In the genomic region with DNA sequence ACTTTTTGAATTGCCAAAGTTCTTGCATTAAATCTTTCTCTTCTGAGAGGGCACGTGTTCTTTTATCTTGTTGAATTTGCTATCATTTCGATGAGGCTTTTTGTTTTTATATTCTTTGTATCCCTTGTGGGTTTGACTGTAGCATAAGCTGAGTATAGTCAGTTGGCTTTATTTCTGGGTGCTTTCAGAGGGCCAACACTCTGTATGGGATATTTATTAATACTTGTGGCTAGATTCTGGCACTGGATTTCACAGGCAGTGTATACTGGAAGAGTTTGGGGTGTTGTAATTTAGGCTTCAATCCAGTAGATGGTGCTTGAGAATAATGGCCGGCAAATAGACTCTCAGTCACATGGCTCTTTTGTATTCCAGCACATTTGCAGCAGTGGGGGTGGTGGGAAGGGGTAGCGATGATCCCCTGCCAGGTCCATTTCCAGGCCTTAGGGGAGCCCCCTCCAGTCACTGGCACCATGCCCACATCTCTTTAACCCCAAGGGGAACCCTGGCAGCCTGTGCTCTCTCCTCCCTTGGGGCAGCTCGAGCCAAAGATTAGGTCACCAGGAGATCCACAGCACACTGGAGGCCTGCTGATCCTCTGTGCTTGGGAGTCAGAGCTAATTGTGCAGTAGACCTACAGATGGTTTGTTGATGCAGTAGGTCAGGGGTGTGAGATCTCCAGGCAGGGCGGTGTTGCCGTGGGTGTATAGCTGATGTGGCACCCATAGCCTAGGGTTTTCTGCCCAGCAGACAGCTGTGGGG, we compare ENCODE assay signal across 8 cellular contexts.
DNase-seq lines count a peak whose midpoint lies in the region; ATAC-seq and TF ChIP-seq lines count a peak whose summit lies in the region.

No MANE protein-coding gene starts in this region.

- no peaks in the 10 kb centered on the region for H3K27me3 ChIP-seq in Caco-2 (replicated peaks; ENCODE audit: control insufficient read depth, insufficient read depth, low read length)
- H3K27me3 ChIP-seq in subcutaneous abdominal adipose tissue (ENCODE audit: control insufficient read depth in 5 of 5, insufficient read depth in 4 of 5, low read length in 5 of 5): no peaks in the 10 kb centered on the region

- no peaks in the 10 kb centered on the region for H3K9me3 Mint-ChIP-seq in Caco-2 (ENCODE audit: unreplicated experiment)

- no peak overlapping the region for H3K27ac ChIP-seq in VCaP
- peak overlapping the region; percentile 83 for H3K27ac ChIP-seq in subcutaneous abdominal adipose tissue (ENCODE audit: low read depth, low read length)

- CTCF ChIA-PET in Caco-2 (lab: Charles Lee): interaction anchor here (0.5 to 2.3 kb wide), 7 partner anchors 21 to 433 kb away, joined by 3 to 13 read pairs (median 3); no protein-coding TSS in a partner anchor

- TF ChIP-seq CTCF in Caco-2 (IDR thresholded peaks at IDR 0.05; ENCODE audit: insufficient read depth in 1 of 2, low read depth in 1 of 2, low read length in 1 of 2, severe bottlenecking in 1 of 2, unreplicated experiment in 1 of 2): peak; percentile 72 to 76
- TF ChIP-seq CTCF in VCaP (conservative IDR thresholded peaks at IDR 0.05): peak; percentile 60

- no peak overlapping the region for H3K27ac Mint-ChIP-seq in Caco-2 (ENCODE audit: unreplicated experiment)

- H3K36me3 Mint-ChIP-seq in Caco-2 (ENCODE audit: insufficient read depth, unreplicated experiment): no peaks in the 10 kb centered on the region

- H3K4me3 ChIP-seq in Caco-2 (ENCODE audit: low read depth, low read length) (no peak overlapping the region), subcutaneous abdominal adipose tissue (ENCODE audit: low read depth in 1 of 5, low read length in 5 of 5) (peak overlapping the region in 1 of 5 donors; percentile 2)

- DNase-seq in Caco-2: peak in 1 of 2 experiments; percentile 49
- DNase-seq in Kasumi-1 (lab: John Stamatoyannopoulos, UW): peak; percentile 87 to 92
- DNase-seq in left ventricle myocardium superior: no peak

- POLR2A ChIA-PET in Caco-2 (lab: Charles Lee): no interaction called here

- peak overlapping the region in 2 of 5 donors; percentile 11 to 66 for H3K9ac ChIP-seq in subcutaneous abdominal adipose tissue (ENCODE audit: low read length in 5 of 5)

- intact Hi-C loops in Caco-2 (cut with micrococcal nuclease; ENCODE audit: unreplicated experiment): loop anchor here (2.0 kb wide), 1 partner anchor 320 kb away; no protein-coding TSS in a partner anchor
- intact Hi-C loops in left ventricle myocardium superior (cut with micrococcal nuclease): no loop called here

- H3K27me3 Mint-ChIP-seq in Caco-2 (ENCODE audit: insufficient read depth, unreplicated experiment): peaks cover 2% of the 10 kb centered on the region

- H3K9me3 ChIP-seq in Caco-2: peaks cover 5% of the 10 kb centered on the region; the same call in 1 of the 2 replicates
- H3K9me3 ChIP-seq in subcutaneous abdominal adipose tissue (ENCODE audit: control insufficient read depth in 5 of 5, low read length in 5 of 5): peaks cover 0 to 2% (median 0%) of the 10 kb centered on the region in 5 donors

- H3K36me3 ChIP-seq in Caco-2 (ENCODE audit: control insufficient read depth, insufficient read depth, low read length) (no peaks in the 10 kb centered on the region), subcutaneous abdominal adipose tissue (ENCODE audit: control insufficient read depth in 5 of 5, insufficient read depth in 5 of 5, low read length in 5 of 5) (no peaks in the 10 kb centered on the region)

- peak; percentile 83 for ATAC-seq in left ventricle myocardium superior
- no peak for ATAC-seq in HG03354 (IDR thresholded peaks at IDR 0.05; ENCODE audit: poor library complexity, severe bottlenecking, unreplicated experiment)
- no peak for ATAC-seq in HG02970 (IDR thresholded peaks at IDR 0.05; ENCODE audit: low FRiP score, unreplicated experiment)
- no peak for ATAC-seq in GM19452 (IDR thresholded peaks at IDR 0.05; ENCODE audit: unreplicated experiment)

- H3K4me1 ChIP-seq in Caco-2 (no peaks in the 10 kb centered on the region), subcutaneous abdominal adipose tissue (ENCODE audit: control insufficient read depth in 5 of 5, insufficient read depth in 5 of 5, low read length in 5 of 5) (peaks cover 0 to 22% (median 4%) of the 10 kb centered on the region in 5 donors)

- no peak overlapping the region for H3K4me3 Mint-ChIP-seq in Caco-2 (ENCODE audit: unreplicated experiment)

- no TSS peak for BruUV-seq in Caco-2 (replicated peaks; lab: Mats Ljungman, UMichigan)

- H3K4me1 Mint-ChIP-seq in Caco-2 (ENCODE audit: low read depth, unreplicated experiment): no peaks in the 10 kb centered on the region
